8 cellular contexts compared by ENCODE assay signal in the genomic region with DNA sequence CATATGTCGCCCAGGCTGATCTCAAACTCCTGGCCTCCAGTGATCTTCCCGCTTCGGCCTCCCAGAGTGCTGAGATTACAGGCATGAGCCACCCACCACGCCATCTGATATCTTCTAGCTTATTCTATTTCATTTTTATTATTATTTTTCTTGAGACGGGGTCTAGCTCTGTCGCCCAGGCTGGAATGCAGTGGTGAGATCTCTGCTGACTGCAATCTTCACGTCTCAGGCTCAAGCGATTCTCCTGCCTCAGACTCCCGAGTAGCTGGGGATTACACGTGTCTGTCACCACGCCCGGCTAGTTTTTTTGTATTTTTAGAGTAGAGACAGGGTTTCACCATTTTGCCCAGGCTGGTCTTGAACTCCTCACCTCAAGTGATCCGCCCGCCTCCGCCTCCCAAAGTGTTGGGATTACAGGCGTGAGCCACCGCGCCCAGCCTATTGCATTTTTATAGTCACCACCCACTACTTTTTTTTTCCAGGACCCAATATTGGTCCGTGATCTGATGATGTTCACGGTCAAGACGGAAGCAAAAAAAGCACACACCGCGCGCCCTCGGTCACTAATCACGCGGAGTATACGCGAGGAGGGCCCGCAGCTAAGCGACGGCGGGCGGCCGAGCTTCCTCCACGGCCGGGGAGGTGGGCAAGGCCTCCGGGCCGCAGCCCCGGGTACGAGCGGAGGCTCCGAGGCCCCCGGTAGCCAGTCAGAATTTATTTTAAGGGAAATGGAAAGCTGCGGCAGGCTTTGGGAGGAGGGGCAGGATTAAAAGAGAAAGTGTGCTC. TPM values are rescaled to one million over a fixed set of nuclear protein-coding genes. Genes with fewer than 3 reads are reported as not detected.
DNase-seq lines count a peak whose midpoint lies in the region; ATAC-seq and TF ChIP-seq lines count a peak whose summit lies in the region.

No MANE protein-coding gene starts in this region.

- peak overlapping the region; percentile 83 for H3K18ac ChIP-seq in neuronal stem cell (ENCODE audit: low read length)

- H4K91ac ChIP-seq in neuronal stem cell (ENCODE audit: low read depth, low read length, poor library complexity): no peak overlapping the region

- DNase-seq in AG04449 (ENCODE audit: low read depth, low spot score) (no peak), SKM-1 treated with dmso at 0.1 percent for 144 hours (lab: John Stamatoyannopoulos, UW; ENCODE audit: unreplicated experiment) (peak; percentile 35), esophagus squamous epithelium (lab: John Stamatoyannopoulos, UW) (no peak), neuronal stem cell (ENCODE audit: low spot score) (no peak), cerebellar nuclear complex (lab: John Stamatoyannopoulos, UW) (no peak), NCI-H82 (lab: John Stamatoyannopoulos, UW) (no peak)

- peaks cover 15% of the 10 kb centered on the region for H3K79me1 ChIP-seq in neuronal stem cell (ENCODE audit: low read depth, low read length)

- H2AK5ac ChIP-seq in neuronal stem cell (ENCODE audit: low read depth, low read length): no peak overlapping the region

- peak in 1 of 4 donors; percentile 44 for TF ChIP-seq POLR2A in esophagus squamous epithelium (IDR thresholded peaks at IDR 0.05)

- peak overlapping the region; percentile 59 for H2BK15ac ChIP-seq in neuronal stem cell (ENCODE audit: low read length)

- H3K9ac ChIP-seq in neuronal stem cell (ENCODE audit: low read depth, low read length, poor library complexity): no peak overlapping the region

- H3K27me3 ChIP-seq in esophagus squamous epithelium (peaks cover 0 to 36% (median 0%) of the 10 kb centered on the region in 4 donors), neuronal stem cell (ENCODE audit: control insufficient read depth in 3 of 3, insufficient read depth in 3 of 3, low read depth in 1 of 3, low read length in 3 of 3) (no peaks in the 10 kb centered on the region)

- no peak overlapping the region for H4K8ac ChIP-seq in neuronal stem cell (ENCODE audit: low read depth, low read length)

- CTCF ChIA-PET in AG04449 (lab: Yijun Ruan, JAX): interaction anchor here (0.9 to 2.1 kb wide), 4 partner anchors 13 to 110 kb away, joined by 4 to 11 read pairs (median 4); no protein-coding TSS in a partner anchor

- H3K4me3 ChIP-seq in AG04449 (ENCODE audit: low read depth, low read length): peak overlapping the region; percentile 69
- peak overlapping the region; percentile 62 to 85 (median 72) for H3K4me3 ChIP-seq in esophagus squamous epithelium
- H3K4me3 ChIP-seq in neuronal stem cell (ENCODE audit: low read length in 2 of 2): peak overlapping the region; percentile 83 to 93

- no peak overlapping the region for H3K23ac ChIP-seq in neuronal stem cell (ENCODE audit: low read depth, low read length, poor library complexity)

- peak overlapping the region; percentile 80 for H3K4me2 ChIP-seq in neuronal stem cell (ENCODE audit: insufficient read depth, low read length, poor library complexity, severe bottlenecking)

- no peaks in the 10 kb centered on the region for H3K9me3 ChIP-seq in esophagus squamous epithelium
- H3K9me3 ChIP-seq in neuronal stem cell (replicated peaks in 1 of 2; ENCODE audit: control insufficient read depth in 2 of 2, insufficient read depth in 1 of 2, low read depth in 1 of 2, low read length in 2 of 2): no peaks in the 10 kb centered on the region

- H3K36me3 ChIP-seq in esophagus squamous epithelium (peaks cover 0 to 25% (median 12%) of the 10 kb centered on the region in 3 donors), neuronal stem cell (replicated peaks in 1 of 2; ENCODE audit: control insufficient read depth in 2 of 2, insufficient read depth in 2 of 2, low read length in 2 of 2) (peaks cover 15 to 27% of the 10 kb centered on the region in 2 donors)

- H2BK120ac ChIP-seq in neuronal stem cell (ENCODE audit: low read depth, low read length): no peak overlapping the region

- peak overlapping the region; percentile 93 to 99 (median 95) for H3K27ac ChIP-seq in esophagus squamous epithelium
- peak overlapping the region; percentile 82 for H3K27ac ChIP-seq in neuronal stem cell (replicated peaks; ENCODE audit: low read length)

- peak overlapping the region; percentile 95 for H2BK5ac ChIP-seq in neuronal stem cell (ENCODE audit: low read length)

- TF ChIP-seq CTCF in AG04449 (IDR thresholded peaks at IDR 0.05; ENCODE audit: insufficient read depth, low read length, missing control alignments): no peak
- no peak for TF ChIP-seq CTCF in esophagus squamous epithelium (IDR thresholded peaks at IDR 0.05)

- POLR2A ChIA-PET in AG04449 (lab: Yijun Ruan, JAX): interaction anchor here (1.0 to 4.7 kb wide), 4 partner anchors 13 to 95 kb away, joined by 3 to 37 read pairs (median 16); a partner anchor contains a TSS

- WGBS in esophagus squamous epithelium, 2 donors: 29 to 37% methylated on average over 18 to 27 of the region's 45 CpGs
- WGBS in neuronal stem cell (ENCODE audit: extremely low coverage in 2 of 2, insufficient read length in 2 of 2, insufficient replicate concordance in 1 of 2), 2 donors: no CpG with 5 or more reads among the region's 45 CpGs

- H3K4ac ChIP-seq in neuronal stem cell (ENCODE audit: low read length): no peak overlapping the region

- peaks cover 13 to 31% (median 14%) of the 10 kb centered on the region in 3 donors for H3K4me1 ChIP-seq in esophagus squamous epithelium
- peaks cover 22 to 32% of the 10 kb centered on the region in 2 donors for H3K4me1 ChIP-seq in neuronal stem cell (ENCODE audit: control insufficient read depth in 2 of 2, insufficient read depth in 1 of 2, low read depth in 1 of 2, low read length in 2 of 2)

- ATAC-seq in GM18868 (IDR thresholded peaks at IDR 0.05; ENCODE audit: unreplicated experiment) (peak; percentile 3), HG03097 (IDR thresholded peaks at IDR 0.05; ENCODE audit: low FRiP score, unreplicated experiment) (peak; percentile 13)

- no peak overlapping the region for H2BK12ac ChIP-seq in neuronal stem cell (ENCODE audit: low read length)

- no peak overlapping the region for H3K14ac ChIP-seq in neuronal stem cell (ENCODE audit: low read length)

- intact Hi-C loops in esophagus squamous epithelium (cut with DNase I): loop anchor here (5.0 kb wide), 1 partner anchor 54 kb away; a partner anchor contains a TSS

- peak overlapping the region; percentile 98 for H2AFZ ChIP-seq in neuronal stem cell (ENCODE audit: low read length)

RNA-seq across cellular contexts. Expression of a gene that starts 1.1 kb away (rescaled TPM):
- total RNA-seq in esophagus squamous epithelium: 10 to 100 TPM; 18.1 to 30.5 (median 21.7) TPM
- 74.7 TPM for polyA plus RNA-seq in neuronal stem cell (2013, experiment 1 of 2)
- 78.8 TPM for polyA plus RNA-seq in neuronal stem cell (2013, experiment 2 of 2)

RNA-seq across cellular contexts. Expression of a gene that starts 22.0 kb away (rescaled TPM):
- 100 to 1,000 TPM; 230 to 373 (median 297) TPM for total RNA-seq in esophagus squamous epithelium
- polyA plus RNA-seq in neuronal stem cell (2013, experiment 1 of 2): 299 TPM
- polyA plus RNA-seq in neuronal stem cell (2013, experiment 2 of 2): 308 TPM

RNA-seq across cellular contexts. Expression of a gene that starts 22.4 kb away (rescaled TPM):
- 10 to 100 TPM in 3 of 4 donors, 1 to 10 TPM in 1; 7.8 to 24.5 (median 15.0) TPM for total RNA-seq in esophagus squamous epithelium
- polyA plus RNA-seq in neuronal stem cell (2013, experiment 1 of 2): 13.7 TPM
- 13.4 TPM for polyA plus RNA-seq in neuronal stem cell (2013, experiment 2 of 2)

RNA-seq across cellular contexts. Expression of a gene that starts 55.5 kb away (rescaled TPM):
- total RNA-seq in esophagus squamous epithelium: 10 to 100 TPM in 3 of 4 donors, 1 to 10 TPM in 1; 4.9 to 16.5 (median 14.4) TPM
- 13.5 TPM for polyA plus RNA-seq in neuronal stem cell (2013, experiment 1 of 2)
- 15.0 TPM for polyA plus RNA-seq in neuronal stem cell (2013, experiment 2 of 2)
